In the genomic region with DNA sequence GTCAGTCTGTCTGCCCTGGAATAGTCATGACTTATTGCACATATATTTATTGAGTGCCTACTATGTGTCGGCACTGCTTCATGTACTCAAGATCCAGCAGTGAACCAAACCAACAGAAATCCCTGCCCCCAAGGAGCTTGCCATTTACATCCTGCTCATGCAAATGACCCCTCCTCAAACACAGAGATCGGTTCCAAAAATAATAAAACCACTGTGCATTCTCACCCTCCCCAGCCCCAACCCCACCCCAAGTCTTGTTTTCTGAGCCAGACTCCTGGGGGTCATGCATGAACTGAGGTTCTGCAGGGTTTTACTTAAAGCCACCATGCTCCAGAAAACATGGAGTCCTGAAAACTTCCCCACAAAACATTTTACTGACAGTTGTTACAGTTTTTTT, we compare ENCODE assay signal across 2 cellular contexts.
TF ChIP-seq lines count a peak whose summit lies in the region.

No MANE protein-coding gene starts in this region.

TF ChIP-seq in GM12891, 5 proteins besides CTCF, POLR2A, EP300 and RAD21:
- no peak for TF ChIP-seq TAF1 (IDR thresholded peaks at IDR 0.05; ENCODE audit: low read depth, low read length)
- TF ChIP-seq PAX5 (IDR thresholded peaks at IDR 0.05; ENCODE audit: insufficient read depth, low read length, severe bottlenecking): no peak
- no peak for TF ChIP-seq SPI1 (IDR thresholded peaks at IDR 0.05; ENCODE audit: low read depth, low read length)
- peak; percentile 43; the same call in 1 of the 2 replicates for TF ChIP-seq POU2F2 (IDR thresholded peaks at IDR 0.05; ENCODE audit: low read depth, low read length)
- TF ChIP-seq POLR2AphosphoS5 (IDR thresholded peaks at IDR 0.05; ENCODE audit: low read depth, low read length): no peak

TF ChIP-seq in H1, 55 proteins besides CTCF, POLR2A, EP300 and RAD21:
- TF ChIP-seq JUND (IDR thresholded peaks at IDR 0.05; ENCODE audit: low read length) (no peak), BCL11A (IDR thresholded peaks at IDR 0.05; ENCODE audit: low read depth in 2 of 2, low read length in 2 of 2) (no peak), NRF1 (IDR thresholded peaks at IDR 0.05; ENCODE audit: low read depth, low read length) (no peak), BRCA1 (IDR thresholded peaks at IDR 0.05; ENCODE audit: low read depth, low read length) (no peak)
